ENCODE assay signal across 9 cellular contexts in genomic region chr1:91529856-91530255, GRCh38. TPM values are rescaled to one million over a fixed set of nuclear protein-coding genes. Genes with fewer than 3 reads are reported as not detected.
DNase-seq lines count a peak whose midpoint lies in the region; ATAC-seq and TF ChIP-seq lines count a peak whose summit lies in the region.
"Had no signal": no experiment of that assay in that cellular context is flagged by ENCODE, and none has a peak within 500 bp of the region (broad histone marks: within the 10 kb centered on the region; RNA-seq: fewer than 3 reads in every experiment).

No MANE protein-coding gene starts in this region.

- no peak overlapping the region for H3K4me3 ChIP-seq in epithelial cell of esophagus (ENCODE audit: low read length)
- H3K4me3 ChIP-seq in naive thymus-derived CD4-positive, alpha-beta T cell (ENCODE audit: low read length): no peak overlapping the region

- TF ChIP-seq CTCF in epithelial cell of esophagus (IDR thresholded peaks at IDR 0.05; ENCODE audit: insufficient read depth, low read depth, low read length, missing control alignments): peak; percentile 69

- H3K27ac ChIP-seq in naive thymus-derived CD4-positive, alpha-beta T cell (ENCODE audit: low read depth, low read length): no peak overlapping the region

- POLR2A ChIA-PET in naive thymus-derived CD4-positive, alpha-beta T cell (lab: Charles Lee): no interaction called here

- no peaks in the 10 kb centered on the region for H3K9me3 ChIP-seq in naive thymus-derived CD4-positive, alpha-beta T cell (ENCODE audit: control insufficient read depth in 2 of 3, low read length in 3 of 3)

- H3K27me3 Mint-ChIP-seq in activated CD8-positive, alpha-beta memory T cell treated with anti-CD3 and anti-CD28 coated beads, Interleukin-2, amount 10 ng/mL, durations not matched to agents 7 days and 5 days: no peaks in the 10 kb centered on the region
- no peaks in the 10 kb centered on the region for H3K27me3 Mint-ChIP-seq in naive thymus-derived CD4-positive, alpha-beta T cell

- no peaks in the 10 kb centered on the region for H3K27me3 ChIP-seq in naive thymus-derived CD4-positive, alpha-beta T cell (ENCODE audit: control insufficient read depth in 2 of 2, insufficient read depth in 2 of 2, low read length in 2 of 2)

- no peaks in the 10 kb centered on the region for H3K36me3 ChIP-seq in naive thymus-derived CD4-positive, alpha-beta T cell (ENCODE audit: control insufficient read depth in 2 of 3, insufficient read depth in 3 of 3, low read length in 3 of 3)

- H3K4me1 ChIP-seq in naive thymus-derived CD4-positive, alpha-beta T cell (ENCODE audit: control insufficient read depth in 2 of 2, insufficient read depth in 2 of 2, low read length in 2 of 2): peaks cover 4 to 19% of the 10 kb centered on the region in 2 donors

- H3K4me1 Mint-ChIP-seq in activated CD8-positive, alpha-beta memory T cell treated with anti-CD3 and anti-CD28 coated beads, Interleukin-2, amount 10 ng/mL, durations not matched to agents 7 days and 5 days: peaks cover 35% of the 10 kb centered on the region
- peaks cover 37% of the 10 kb centered on the region for H3K4me1 Mint-ChIP-seq in stimulated activated effector memory CD8-positive, alpha-beta T cell treated with anti-CD3 and anti-CD28 coated beads, Interleukin-12 subunit alpha, Interleukin-12 subunit beta, amount 100 ng/mL, for 72 hours
- H3K4me1 Mint-ChIP-seq in naive thymus-derived CD4-positive, alpha-beta T cell: peaks cover 5 to 33% (median 11%) of the 10 kb centered on the region in 7 donors

- H3K9me3 Mint-ChIP-seq in activated CD8-positive, alpha-beta memory T cell treated with anti-CD3 and anti-CD28 coated beads, Interleukin-2, amount 10 ng/mL, durations not matched to agents 7 days and 5 days (ENCODE audit: low read depth): no peaks in the 10 kb centered on the region
- no peaks in the 10 kb centered on the region for H3K9me3 Mint-ChIP-seq in stimulated activated effector memory CD8-positive, alpha-beta T cell treated with anti-CD3 and anti-CD28 coated beads, Interleukin-12 subunit alpha, Interleukin-12 subunit beta, amount 100 ng/mL, for 72 hours
- no peaks in the 10 kb centered on the region for H3K9me3 Mint-ChIP-seq in naive thymus-derived CD4-positive, alpha-beta T cell

- H3K4me3 Mint-ChIP-seq in activated CD8-positive, alpha-beta memory T cell treated with anti-CD3 and anti-CD28 coated beads, Interleukin-2, amount 10 ng/mL, durations not matched to agents 7 days and 5 days: no peak overlapping the region
- H3K4me3 Mint-ChIP-seq in stimulated activated effector memory CD8-positive, alpha-beta T cell treated with anti-CD3 and anti-CD28 coated beads, Interleukin-12 subunit alpha, Interleukin-12 subunit beta, amount 100 ng/mL, for 72 hours: no peak overlapping the region
- peak overlapping the region in 1 of 10 donors; percentile 17 for H3K4me3 Mint-ChIP-seq in naive thymus-derived CD4-positive, alpha-beta T cell

- no peak for DNase-seq in activated CD8-positive, alpha-beta memory T cell treated with anti-CD3 and anti-CD28 coated beads, Interleukin-2, amount 10 ng/mL, durations not matched to agents 7 days and 5 days
- DNase-seq in activated CD8-positive, alpha-beta memory T cell treated with anti-CD3 and anti-CD28 coated beads, Interleukin-2, amount 50 U/mL, for 4 hours: no peak
- peak; percentile 1 for DNase-seq in NCI-H345 treated with DMSO at 0.1 percent for 48 hours (lab: John Stamatoyannopoulos, UW; ENCODE audit: unreplicated experiment)
- DNase-seq in epithelial cell of esophagus (ENCODE audit: low read depth): peak; percentile 77
- DNase-seq in stimulated activated effector memory CD8-positive, alpha-beta T cell treated with anti-CD3 and anti-CD28 coated beads, Interleukin-12 subunit alpha, Interleukin-12 subunit beta, amount 100 ng/mL, for 72 hours (ENCODE audit: low spot score in 2 of 2): no peak
- no peak for DNase-seq in stimulated activated CD4-positive, alpha-beta T cell treated with anti-CD3 and anti-CD28 coated beads, Interleukin-4, amount 100 ng/mL, for 24 hours
- no peak for DNase-seq in naive thymus-derived CD4-positive, alpha-beta T cell
- DNase-seq: kidney glomerular epithelial cell had no signal

- H3K27ac Mint-ChIP-seq in activated CD8-positive, alpha-beta memory T cell treated with anti-CD3 and anti-CD28 coated beads, Interleukin-2, amount 10 ng/mL, durations not matched to agents 7 days and 5 days: peak overlapping the region; percentile 67
- peak overlapping the region; percentile 0 for H3K27ac Mint-ChIP-seq in stimulated activated effector memory CD8-positive, alpha-beta T cell treated with anti-CD3 and anti-CD28 coated beads, Interleukin-12 subunit alpha, Interleukin-12 subunit beta, amount 100 ng/mL, for 72 hours
- H3K27ac Mint-ChIP-seq in naive thymus-derived CD4-positive, alpha-beta T cell: peak overlapping the region in 2 of 9 donors; percentile 4 to 37

- peaks cover 21% of the 10 kb centered on the region for H3K36me3 Mint-ChIP-seq in activated CD8-positive, alpha-beta memory T cell treated with anti-CD3 and anti-CD28 coated beads, Interleukin-2, amount 10 ng/mL, durations not matched to agents 7 days and 5 days
- no peaks in the 10 kb centered on the region for H3K36me3 Mint-ChIP-seq in stimulated activated effector memory CD8-positive, alpha-beta T cell treated with anti-CD3 and anti-CD28 coated beads, Interleukin-12 subunit alpha, Interleukin-12 subunit beta, amount 100 ng/mL, for 72 hours
- H3K36me3 Mint-ChIP-seq in naive thymus-derived CD4-positive, alpha-beta T cell: peaks cover 0 to 19% (median 0%) of the 10 kb centered on the region in 5 donors

- intact Hi-C loops in naive thymus-derived CD4-positive, alpha-beta T cell (cut with micrococcal nuclease): no loop called here

- CTCF ChIA-PET in activated CD8-positive, alpha-beta memory T cell treated with anti-CD3 and anti-CD28 coated beads, Interleukin-2, amount 10 ng/mL, durations not matched to agents 7 days and 5 days (lab: Charles Lee): interaction anchor here (0.7 to 3.3 kb wide), 7 partner anchors 14 to 356 kb away, joined by 3 to 12 read pairs (median 3); no protein-coding TSS in a partner anchor
- CTCF ChIA-PET in naive thymus-derived CD4-positive, alpha-beta T cell (lab: Charles Lee): interaction anchor here (1.3 kb wide), 1 partner anchor 398 kb away, joined by 3 read pairs; no protein-coding TSS in a partner anchor

- ATAC-seq in activated CD8-positive, alpha-beta memory T cell treated with anti-CD3 and anti-CD28 coated beads, Interleukin-2, amount 10 ng/mL, durations not matched to agents 7 days and 5 days: peak; percentile 30
- ATAC-seq in stimulated activated effector memory CD8-positive, alpha-beta T cell treated with anti-CD3 and anti-CD28 coated beads, Interleukin-12 subunit alpha, Interleukin-12 subunit beta, amount 100 ng/mL, for 72 hours: no peak
- ATAC-seq in naive thymus-derived CD4-positive, alpha-beta T cell: no peak
- ATAC-seq in GM18873 (IDR thresholded peaks at IDR 0.05; ENCODE audit: low FRiP score, unreplicated experiment): no peak

RNA-seq across cellular contexts. Expression of gene CDC7, which starts 29.2 kb away (rescaled TPM):
- total RNA-seq in activated CD8-positive, alpha-beta memory T cell treated with anti-CD3 and anti-CD28 coated beads, Interleukin-2, amount 10 ng/mL, durations not matched to agents 7 days and 5 days: 10 to 100 TPM; 39.5 to 39.7 TPM
- total RNA-seq in naive thymus-derived CD4-positive, alpha-beta T cell: 10 to 100 TPM in 1 of 5 experiments, 1 to 10 TPM in 4; 5.3 to 17.9 (median 5.9) TPM
- 1 to 10 TPM; 3.6 to 4.4 TPM for polyA plus RNA-seq in naive thymus-derived CD4-positive, alpha-beta T cell

Comparison
In these comparisons a context has a peak if more than half of its experiments do, and no peak if none do; other contexts are left out.
1. DNase-seq: peak in NCI-H345 treated with DMSO at 0.1 percent for 48 hours (single experiment) and epithelial cell of esophagus (single experiment); none in activated CD8-positive, alpha-beta memory T cell treated with anti-CD3 and anti-CD28 coated beads, Interleukin-2, amount 10 ng/mL, durations not matched to agents 7 days and 5 days (single experiment), activated CD8-positive, alpha-beta memory T cell treated with anti-CD3 and anti-CD28 coated beads, Interleukin-2, amount 50 U/mL, for 4 hours (single experiment), stimulated activated effector memory CD8-positive, alpha-beta T cell treated with anti-CD3 and anti-CD28 coated beads, Interleukin-12 subunit alpha, Interleukin-12 subunit beta, amount 100 ng/mL, for 72 hours (0 of 2), stimulated activated CD4-positive, alpha-beta T cell treated with anti-CD3 and anti-CD28 coated beads, Interleukin-4, amount 100 ng/mL, for 24 hours (single experiment) and naive thymus-derived CD4-positive, alpha-beta T cell (0 of 9).